ENCODE assay signal across 19 cellular contexts in the genomic region with DNA sequence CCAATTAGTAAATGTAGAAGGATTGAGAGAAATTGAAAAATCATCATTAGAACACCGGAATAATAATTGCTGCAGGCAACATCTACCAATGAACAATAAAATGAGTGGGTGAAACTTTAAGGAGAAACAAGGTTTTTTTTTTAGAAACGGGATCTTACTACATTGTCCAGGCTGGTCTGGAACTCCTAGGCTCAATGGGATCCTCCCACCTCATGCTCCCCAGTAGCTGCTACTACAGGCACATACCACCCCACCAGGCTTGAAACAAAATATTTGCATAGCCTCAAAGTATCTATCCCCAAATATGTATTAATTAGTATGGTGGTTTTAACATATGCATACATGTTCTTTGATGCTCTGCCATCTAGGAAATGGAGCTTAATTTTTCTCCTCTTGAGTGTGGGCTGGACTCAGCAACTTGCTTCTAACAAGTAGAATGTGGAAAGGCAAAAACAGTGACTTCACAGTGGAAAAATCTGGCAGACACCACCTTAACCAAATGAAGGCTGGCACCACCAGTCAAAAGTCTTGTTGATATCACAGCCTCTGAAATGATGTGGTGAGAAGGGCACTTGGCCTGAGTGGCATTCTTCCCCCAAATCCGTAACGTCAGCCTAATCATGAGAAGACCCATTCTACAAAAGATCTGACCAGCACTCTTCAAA. TPM values are rescaled to one million over a fixed set of nuclear protein-coding genes. Genes with fewer than 3 reads are reported as not detected.
A peak's percentile ranks its signal among the peaks of the same experiment; 100 is the strongest.
DNase-seq lines count a peak whose midpoint lies in the region; ATAC-seq and TF ChIP-seq lines count a peak whose summit lies in the region.
"Had no signal": no experiment of that assay in that cellular context is flagged by ENCODE, and none has a peak within 500 bp of the region (broad histone marks: within the 10 kb centered on the region; RNA-seq: fewer than 3 reads in every experiment).

No MANE protein-coding gene starts in this region.

- H3K36me3 Mint-ChIP-seq in GM23338 (ENCODE audit: low read depth) = no peaks in the 10 kb centered on the region
- H3K36me3 Mint-ChIP-seq: CD8-positive, alpha-beta T cell had no signal

- H4K20me1 ChIP-seq in GM23338 (replicated peaks; ENCODE audit: insufficient read depth) = no peaks in the 10 kb centered on the region

- no peak overlapping the region for H3K4me3 Mint-ChIP-seq in GM23338
- H3K4me3 Mint-ChIP-seq: B cell; CD8-positive, alpha-beta T cell had no signal

- H3K27ac ChIP-seq in 22Rv1 (peak overlapping the region; percentile 12; the same call in 1 of the 2 replicates), GM23338 (ENCODE audit: low read depth) (no peak overlapping the region), left lung (peak overlapping the region in 1 of 2 donors; percentile 46)

- 0 out of 2 replicates have a peak, but pooled peaks cover 10% of the 10 kb centered on the region for H3F3A ChIP-seq in GM23338 (replicated peaks; ENCODE audit: low read depth)

- H3K4me3 ChIP-seq in GM23338 = no peak overlapping the region
- no peak overlapping the region for H3K4me3 ChIP-seq in left lung
- H3K4me3 ChIP-seq in BE2C (ENCODE audit: low read depth, low read length) = no peak overlapping the region
- H3K4me3 ChIP-seq: HAP-1 had no signal

- TF ChIP-seq CTCF in 22Rv1 (IDR thresholded peaks at IDR 0.05) (no peak), GM23338 (conservative IDR thresholded peaks at IDR 0.05; ENCODE audit: low read depth in 2 of 2) (no peak), left lung (IDR thresholded peaks at IDR 0.05) (no peak), BE2C (IDR thresholded peaks at IDR 0.05; ENCODE audit: low read depth, low read length) (no peak)

- H2AFZ ChIP-seq in GM23338 = peak overlapping the region; percentile 94

- H3K9me3 Mint-ChIP-seq in GM23338 = no peaks in the 10 kb centered on the region; the same call in 2 of the 3 replicates
- H3K9me3 Mint-ChIP-seq: CD8-positive, alpha-beta T cell had no signal

- H3K79me2 ChIP-seq in GM23338 (replicated peaks; ENCODE audit: insufficient read depth) = no peaks in the 10 kb centered on the region

- intact Hi-C loops in left lung (cut with DNase I) = no loop called here

- H3K9me3 ChIP-seq in left lung (no peaks in the 10 kb centered on the region), BE2C (no peaks in the 10 kb centered on the region)
- H3K9me3 ChIP-seq: HAP-1 had no signal

- H3K27me3 ChIP-seq in GM23338 (ENCODE audit: insufficient read depth) (no peaks in the 10 kb centered on the region), left lung (no peaks in the 10 kb centered on the region), BE2C (no peaks in the 10 kb centered on the region)

- peaks cover 19% of the 10 kb centered on the region for H3K27me3 Mint-ChIP-seq in GM23338 (ENCODE audit: insufficient read depth, low read depth, poor library complexity)
- H3K27me3 Mint-ChIP-seq: B cell had no signal

- H3K4me1 Mint-ChIP-seq in GM23338 = peaks cover 18% of the 10 kb centered on the region

- ATAC-seq in GM23338 = no peak
- ATAC-seq in left lung = peak; percentile 13
- ATAC-seq in GM19395 (IDR thresholded peaks at IDR 0.05; ENCODE audit: unreplicated experiment) = no peak
- ATAC-seq: CD8-positive, alpha-beta T cell had no signal

- DNase-seq in GM23338 (ENCODE audit: low spot score) = no peak
- DNase-seq in astrocyte of the hippocampus (ENCODE audit: low read depth, low spot score) = peak; percentile 67
- no peak for DNase-seq in left lung
- DNase-seq in NCI-H2029 treated with DMSO at 0.1 percent for 48 hours (lab: John Stamatoyannopoulos, UW) = no peak
- no peak for DNase-seq in BE2C
- DNase-seq in midbrain (lab: John Stamatoyannopoulos, UW) = no peak
- DNase-seq: CD8-positive, alpha-beta T cell; DMS 273 treated with DMSO at 0.1 percent for 48 hours; Karpas-422; MM.1S; NCI-H1105 treated with DMSO at 0.1 percent for 48 hours; NCI-H187 treated with DMSO at 0.1 percent for 48 hours; NCI-H2171 treated with DMSO at 0.1 percent for 48 hours; NCI-H510A treated with DMSO at 0.1 percent for 48 hours; OCI-M1 had no signal

- no peaks in the 10 kb centered on the region for H3K9me2 ChIP-seq in GM23338 (ENCODE audit: insufficient read depth)

- H3K27ac Mint-ChIP-seq in GM23338 = no peak overlapping the region
- H3K27ac Mint-ChIP-seq: B cell; CD8-positive, alpha-beta T cell had no signal

- H3K36me3 ChIP-seq in GM23338 (ENCODE audit: insufficient read depth) = no peaks in the 10 kb centered on the region
- no peaks in the 10 kb centered on the region for H3K36me3 ChIP-seq in left lung
- H3K36me3 ChIP-seq in BE2C = no peaks in the 10 kb centered on the region
- H3K36me3 ChIP-seq: HAP-1 had no signal

- H3K4me2 ChIP-seq in GM23338 = no peak overlapping the region

- peaks cover 13% of the 10 kb centered on the region for H3K4me1 ChIP-seq in GM23338 (ENCODE audit: insufficient read depth)
- peaks cover 0 to 31% of the 10 kb centered on the region in 2 donors for H3K4me1 ChIP-seq in left lung
- H3K4me1 ChIP-seq in BE2C = peaks cover 3% of the 10 kb centered on the region; the same call in 1 of the 2 replicates

TF ChIP-seq in GM23338, 12 proteins besides CTCF, POLR2A, EP300 and RAD21 (continues in another document):
- TF ChIP-seq, protein P1, sequence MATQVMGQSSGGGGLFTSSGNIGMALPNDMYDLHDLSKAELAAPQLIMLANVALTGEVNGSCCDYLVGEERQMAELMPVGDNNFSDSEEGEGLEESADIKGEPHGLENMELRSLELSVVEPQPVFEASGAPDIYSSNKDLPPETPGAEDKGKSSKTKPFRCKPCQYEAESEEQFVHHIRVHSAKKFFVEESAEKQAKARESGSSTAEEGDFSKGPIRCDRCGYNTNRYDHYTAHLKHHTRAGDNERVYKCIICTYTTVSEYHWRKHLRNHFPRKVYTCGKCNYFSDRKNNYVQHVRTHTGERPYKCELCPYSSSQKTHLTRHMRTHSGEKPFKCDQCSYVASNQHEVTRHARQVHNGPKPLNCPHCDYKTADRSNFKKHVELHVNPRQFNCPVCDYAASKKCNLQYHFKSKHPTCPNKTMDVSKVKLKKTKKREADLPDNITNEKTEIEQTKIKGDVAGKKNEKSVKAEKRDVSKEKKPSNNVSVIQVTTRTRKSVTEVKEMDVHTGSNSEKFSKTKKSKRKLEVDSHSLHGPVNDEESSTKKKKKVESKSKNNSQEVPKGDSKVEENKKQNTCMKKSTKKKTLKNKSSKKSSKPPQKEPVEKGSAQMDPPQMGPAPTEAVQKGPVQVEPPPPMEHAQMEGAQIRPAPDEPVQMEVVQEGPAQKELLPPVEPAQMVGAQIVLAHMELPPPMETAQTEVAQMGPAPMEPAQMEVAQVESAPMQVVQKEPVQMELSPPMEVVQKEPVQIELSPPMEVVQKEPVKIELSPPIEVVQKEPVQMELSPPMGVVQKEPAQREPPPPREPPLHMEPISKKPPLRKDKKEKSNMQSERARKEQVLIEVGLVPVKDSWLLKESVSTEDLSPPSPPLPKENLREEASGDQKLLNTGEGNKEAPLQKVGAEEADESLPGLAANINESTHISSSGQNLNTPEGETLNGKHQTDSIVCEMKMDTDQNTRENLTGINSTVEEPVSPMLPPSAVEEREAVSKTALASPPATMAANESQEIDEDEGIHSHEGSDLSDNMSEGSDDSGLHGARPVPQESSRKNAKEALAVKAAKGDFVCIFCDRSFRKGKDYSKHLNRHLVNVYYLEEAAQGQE (IDR thresholded peaks at IDR 0.05; ENCODE audit: unreplicated experiment) = no peak
- no peak for TF ChIP-seq NANOG (IDR thresholded peaks at IDR 0.05; ENCODE audit: borderline replicate concordance)
- TF ChIP-seq POLR2AphosphoS5 (IDR thresholded peaks at IDR 0.05; ENCODE audit: low read depth) = no peak
- no peak for TF ChIP-seq ZNF331 (CRISPR knock-in tag; IDR thresholded peaks at IDR 0.05; ENCODE audit: low read depth)
- TF ChIP-seq CREB1 (CRISPR knock-in tag; IDR thresholded peaks at IDR 0.05; ENCODE audit: low read depth) = no peak
- no peak for TF ChIP-seq STAT1 (IDR thresholded peaks at IDR 0.05; ENCODE audit: unreplicated experiment)
- TF ChIP-seq EZH2phosphoT487 (IDR thresholded peaks at IDR 0.05; ENCODE audit: unreplicated experiment) = no peak

RNA-seq across cellular contexts. Expression of a gene that starts 12.1 kb away (rescaled TPM):
- 14.4 and 19.8 TPM in 2 replicates for total RNA-seq in GM23338 (2014; rRNA removed; shearing (Covaris generic))
- polyA plus RNA-seq in GM23338 (2016; fragmentation: Nextera tagmentation; extraction: Ambion mirVana) = 17.9 and 23.2 TPM in 2 replicates
- total RNA-seq in left lung = 10 to 100 TPM; 34.4 to 38.8 TPM
- polyA plus RNA-seq in BE2C (2012; ENCODE audit: insufficient read depth, insufficient read length, low read depth) = 55.0 TPM

RNA-seq across cellular contexts. Expression of a gene that starts 21.5 kb away (rescaled TPM):
- total RNA-seq in GM23338 (2014; rRNA removed; shearing (Covaris generic)) = 13.7 and 21.0 TPM in 2 replicates
- polyA plus RNA-seq in GM23338 (2016; fragmentation: Nextera tagmentation; extraction: Ambion mirVana) = 5.8 and 6.9 TPM in 2 replicates
- 10 to 100 TPM; 19.0 to 28.4 TPM for total RNA-seq in left lung
- 157 TPM for polyA plus RNA-seq in BE2C (2012; ENCODE audit: insufficient read depth, insufficient read length, low read depth)

RNA-seq across cellular contexts. Expression of a gene that starts 33.7 kb away (rescaled TPM):
- total RNA-seq in GM23338 (2014; rRNA removed; shearing (Covaris generic)) = 29.0 and 32.0 TPM in 2 replicates
- 14.1 and 16.1 TPM in 2 replicates for polyA plus RNA-seq in GM23338 (2016; fragmentation: Nextera tagmentation; extraction: Ambion mirVana)
- total RNA-seq in left lung = 10 to 100 TPM; 14.0 to 18.7 TPM
- polyA plus RNA-seq in BE2C (2012; ENCODE audit: insufficient read depth, insufficient read length, low read depth) = 27.4 TPM

RNA-seq across cellular contexts. Expression of a gene that starts 49.1 kb away (rescaled TPM):
- 56.8 and 65.3 TPM in 2 replicates for total RNA-seq in GM23338 (2014; rRNA removed; shearing (Covaris generic))
- polyA plus RNA-seq in GM23338 (2016; fragmentation: Nextera tagmentation; extraction: Ambion mirVana) = 46.5 and 52.6 TPM in 2 replicates
- total RNA-seq in left lung = 10 to 100 TPM; 97.9 to 99.8 TPM
- polyA plus RNA-seq in BE2C (2012; ENCODE audit: insufficient read depth, insufficient read length, low read depth) = 91.3 TPM
